Comparison of ENCODE assay signal across 8 cellular contexts in the genomic region with DNA sequence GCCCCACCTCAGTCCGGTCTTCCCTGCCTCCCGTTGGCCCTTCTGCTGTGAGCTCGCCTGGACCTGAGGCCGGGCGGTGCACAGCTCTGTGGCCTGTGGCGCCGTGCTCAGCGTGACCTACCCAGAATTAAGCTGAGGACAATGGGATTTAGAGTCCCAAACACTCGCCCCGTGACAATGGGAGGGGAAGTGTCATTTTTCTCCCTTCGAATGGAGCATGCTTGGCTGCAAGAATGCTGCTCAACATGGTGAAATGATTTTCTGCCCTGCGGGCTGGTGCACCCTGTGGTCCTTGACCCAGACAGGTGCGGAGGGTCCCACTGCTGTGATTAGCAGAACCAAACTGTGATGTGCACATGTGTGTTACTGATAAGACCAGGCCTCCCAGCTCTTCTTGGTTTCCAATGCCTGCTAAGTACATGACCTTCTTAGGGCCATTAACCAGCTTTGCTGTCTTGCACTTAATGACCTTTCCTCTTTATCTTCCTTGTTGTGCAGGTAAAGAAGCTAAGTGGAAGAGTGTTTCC. TPM values are rescaled to one million over a fixed set of nuclear protein-coding genes. Genes with fewer than 3 reads are reported as not detected.
DNase-seq lines count a peak whose midpoint lies in the region; ATAC-seq, FAIRE-seq and TF ChIP-seq lines count a peak whose summit lies in the region.

No MANE protein-coding gene starts in this region.

- peaks cover 4% of the 10 kb centered on the region for H3K36me3 Mint-ChIP-seq in T-helper 1 cell treated with Interleukin-12 subunit alpha and Interleukin-12 subunit beta and Interleukin-4 antibody, amounts not matched to agents 30 μg/mL and 1 μg/mL, for 36 hours (ENCODE audit: low read depth)
- H3K36me3 Mint-ChIP-seq in activated naive CD8-positive, alpha-beta T cell treated with anti-CD3 and anti-CD28 coated beads, Interleukin-2, amount 50 U/mL, for 24 hours (ENCODE audit: low read depth), result no peaks in the 10 kb centered on the region

- peaks cover 8% of the 10 kb centered on the region for H3K4me1 Mint-ChIP-seq in T-helper 1 cell treated with Interleukin-12 subunit alpha and Interleukin-12 subunit beta and Interleukin-4 antibody, amounts not matched to agents 30 μg/mL and 1 μg/mL, for 36 hours (ENCODE audit: low read depth)
- H3K4me1 Mint-ChIP-seq in activated naive CD8-positive, alpha-beta T cell treated with anti-CD3 and anti-CD28 coated beads, Interleukin-2, amount 50 U/mL, for 24 hours, result peaks cover 12% of the 10 kb centered on the region

- no peaks in the 10 kb centered on the region for H3K36me3 ChIP-seq in kidney (ENCODE audit: control insufficient read depth in 1 of 2, insufficient read depth in 2 of 2, low read length in 2 of 2)

- H3K27ac Mint-ChIP-seq in T-helper 1 cell treated with Interleukin-12 subunit alpha and Interleukin-12 subunit beta and Interleukin-4 antibody, amounts not matched to agents 30 μg/mL and 1 μg/mL, for 36 hours, result peak overlapping the region; percentile 100
- peak overlapping the region; percentile 98 for H3K27ac Mint-ChIP-seq in activated naive CD8-positive, alpha-beta T cell treated with anti-CD3 and anti-CD28 coated beads, Interleukin-2, amount 50 U/mL, for 24 hours

- ATAC-seq in activated naive CD8-positive, alpha-beta T cell treated with anti-CD3 and anti-CD28 coated beads, Interleukin-2, amount 50 U/mL, for 24 hours, result no peak

- H3K27ac ChIP-seq in kidney (ENCODE audit: low read depth in 2 of 2, low read length in 2 of 2) (peak overlapping the region; percentile 93 to 94), substantia nigra (ENCODE audit: low read depth, low read length, poor library complexity, severe bottlenecking) (peak overlapping the region; percentile 88)

- no peak for DNase-seq in T-helper 1 cell
- no peak for DNase-seq in activated naive CD8-positive, alpha-beta T cell treated with anti-CD3 and anti-CD28 coated beads, Interleukin-2, amount 50 U/mL, for 24 hours
- peak; percentile 53 for DNase-seq in kidney
- DNase-seq in substantia nigra (lab: John Stamatoyannopoulos, UW), result no peak
- no peak for DNase-seq in epidermal melanocyte (ENCODE audit: insufficient read length, low spot score)
- no peak for DNase-seq in stimulated activated naive CD4-positive, alpha-beta T cell treated with Interleukin-2 at 50 U/mL for 16 hours (lab: John Stamatoyannopoulos, UW)
- DNase-seq in SKM-1 (lab: John Stamatoyannopoulos, UW; ENCODE audit: unreplicated experiment), result no peak

- H3K9ac ChIP-seq in kidney (ENCODE audit: low read length in 2 of 2), result peak overlapping the region; percentile 32 to 80

- H3K4me3 Mint-ChIP-seq in T-helper 1 cell treated with Interleukin-12 subunit alpha and Interleukin-12 subunit beta and Interleukin-4 antibody, amounts not matched to agents 30 μg/mL and 1 μg/mL, for 36 hours, result peak overlapping the region; percentile 98
- peak overlapping the region; percentile 90 for H3K4me3 Mint-ChIP-seq in activated naive CD8-positive, alpha-beta T cell treated with anti-CD3 and anti-CD28 coated beads, Interleukin-2, amount 50 U/mL, for 24 hours

- peak overlapping the region; percentile 54 to 80 for H3K4me3 ChIP-seq in kidney (ENCODE audit: low read length in 2 of 2)

- TF ChIP-seq CTCF in kidney (IDR thresholded peaks at IDR 0.05; ENCODE audit: borderline replicate concordance, extremely low read depth, insufficient read depth), result no peak

- FAIRE-seq in kidney (lab: Jason Lieb, UNC), result no peak

- no peaks in the 10 kb centered on the region for H3K9me3 Mint-ChIP-seq in T-helper 1 cell treated with Interleukin-12 subunit alpha and Interleukin-12 subunit beta and Interleukin-4 antibody, amounts not matched to agents 30 μg/mL and 1 μg/mL, for 36 hours
- no peaks in the 10 kb centered on the region for H3K9me3 Mint-ChIP-seq in activated naive CD8-positive, alpha-beta T cell treated with anti-CD3 and anti-CD28 coated beads, Interleukin-2, amount 50 U/mL, for 24 hours

- H3K4me1 ChIP-seq in kidney (ENCODE audit: control insufficient read depth in 1 of 2, insufficient read depth in 1 of 2, low read depth in 1 of 2, low read length in 2 of 2), result peaks cover 0 to 7% of the 10 kb centered on the region in 2 donors

- no peaks in the 10 kb centered on the region for H3K9me3 ChIP-seq in kidney (ENCODE audit: control insufficient read depth in 1 of 2, low read length in 2 of 2)

- intact Hi-C loops in kidney (cut with DNase I), result no loop called here

- H3K27me3 Mint-ChIP-seq in T-helper 1 cell treated with Interleukin-12 subunit alpha and Interleukin-12 subunit beta and Interleukin-4 antibody, amounts not matched to agents 30 μg/mL and 1 μg/mL, for 36 hours (ENCODE audit: low read depth), result no peaks in the 10 kb centered on the region
- no peaks in the 10 kb centered on the region for H3K27me3 Mint-ChIP-seq in activated naive CD8-positive, alpha-beta T cell treated with anti-CD3 and anti-CD28 coated beads, Interleukin-2, amount 50 U/mL, for 24 hours

RNA-seq across cellular contexts. Expression of gene EOLA1, which starts 0.8 kb away (rescaled TPM):
- total RNA-seq in kidney, result 20.2 TPM
- polyA plus RNA-seq in kidney (ENCODE audit: insufficient read depth, low read depth, low replicate concordance), result 39.0 TPM

RNA-seq across cellular contexts. Expression of gene HSFX3, which starts 8.1 kb away (rescaled TPM):
- not detected for total RNA-seq in kidney
- not detected for polyA plus RNA-seq in kidney (ENCODE audit: insufficient read depth, low read depth, low replicate concordance)

RNA-seq across cellular contexts. Expression of gene IDS, which starts 36.5 kb away (rescaled TPM):
- total RNA-seq in kidney, result 85.8 TPM
- polyA plus RNA-seq in kidney (ENCODE audit: insufficient read depth, low read depth, low replicate concordance), result 19.6 TPM

RNA-seq across cellular contexts. Expression of gene MAGEA9B, which starts 45.7 kb away (rescaled TPM):
- not detected for total RNA-seq in kidney
- not detected for polyA plus RNA-seq in kidney (ENCODE audit: insufficient read depth, low read depth, low replicate concordance)

RNA-seq across cellular contexts. Expression of gene HSFX2, which starts 53.5 kb away (rescaled TPM):
- total RNA-seq in kidney, result 0.79 TPM
- polyA plus RNA-seq in kidney (ENCODE audit: insufficient read depth, low read depth, low replicate concordance), result 0.97 TPM
